ENCODE assay signal across 23 cellular contexts in the genomic region with DNA sequence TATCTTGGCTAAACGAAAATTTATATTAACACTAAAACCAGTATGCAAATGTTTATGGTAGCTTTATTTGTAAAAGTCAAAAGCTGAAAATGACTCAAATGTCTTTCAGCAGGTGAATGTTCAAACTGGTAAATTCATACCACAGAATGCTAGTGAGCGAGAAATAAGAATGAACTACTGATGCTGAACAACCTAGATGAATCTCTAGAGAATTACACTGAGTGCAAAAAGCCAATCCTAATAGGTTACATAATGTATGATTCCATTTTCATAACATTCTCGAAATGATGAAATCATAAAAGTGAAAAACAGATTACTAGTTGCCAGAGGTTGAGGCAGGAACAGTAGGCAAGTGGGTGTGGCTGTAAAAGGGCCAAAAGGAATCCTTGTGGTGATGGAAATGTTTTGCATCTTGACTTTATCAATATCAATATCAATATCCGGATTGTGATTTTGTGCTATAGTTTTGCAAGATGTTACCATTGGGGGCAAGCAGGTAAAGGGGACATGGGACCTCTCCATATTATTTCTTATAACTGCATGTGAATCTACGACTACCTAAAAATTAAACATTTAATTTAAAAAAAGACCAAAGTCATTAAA. TPM values are rescaled to one million over a fixed set of nuclear protein-coding genes. Genes with fewer than 3 reads are reported as not detected.
DNase-seq lines count a peak whose midpoint lies in the region; ATAC-seq and TF ChIP-seq lines count a peak whose summit lies in the region.
"Had no signal": no experiment of that assay in that cellular context is flagged by ENCODE, and none has a peak within 500 bp of the region (broad histone marks: within the 10 kb centered on the region; RNA-seq: fewer than 3 reads in every experiment).

No MANE protein-coding gene starts in this region.

- H3K9me3 Mint-ChIP-seq in natural killer cell (no peaks in the 10 kb centered on the region), type B pancreatic cell (no peaks in the 10 kb centered on the region), progenitor cell of endocrine pancreas (ENCODE audit: low read depth) (no peaks in the 10 kb centered on the region)
- no peaks in the 10 kb centered on the region for H3K9me3 Mint-ChIP-seq in natural killer cell treated with Interleukin-12 subunit alpha and Interleukin-12 subunit beta and Interleukin-15 and Interleukin-18, amount 100 ng/mL, for 72 hours
- H3K9me3 Mint-ChIP-seq: stimulated activated naive B cell treated with anti-CD40 and anti-IgM and Interleukin-4, amounts not matched to agents 10 μg/mL and 1 μg/mL and 100 μg/mL, for 72 hours had no signal

- no peaks in the 10 kb centered on the region for H3K36me3 ChIP-seq in Panc1 (ENCODE audit: control insufficient read depth, insufficient read depth, low read length)
- H3K36me3 ChIP-seq: BLaER1 treated with 17β-estradiol and CSF1 and Interleukin-3, amounts not matched to agents 10 nM and 100 nM; breast epithelium; pancreas; thoracic aorta had no signal

- H3K27ac Mint-ChIP-seq in natural killer cell (peak overlapping the region in 1 of 2 donors; percentile 68), type B pancreatic cell (peak overlapping the region; percentile 34), progenitor cell of endocrine pancreas (no peak overlapping the region)
- H3K27ac Mint-ChIP-seq in natural killer cell treated with Interleukin-12 subunit alpha and Interleukin-12 subunit beta and Interleukin-15 and Interleukin-18, amount 100 ng/mL, for 72 hours, result no peak overlapping the region
- H3K27ac Mint-ChIP-seq: stimulated activated naive B cell treated with anti-CD40 and anti-IgM and Interleukin-4, amounts not matched to agents 10 μg/mL and 1 μg/mL and 100 μg/mL, for 72 hours had no signal

- in situ Hi-C loops in Panc1 (cut with HindIII; ENCODE audit: low pct_unique_long_range_greater_than_20kb, low sequenced_read_pairs), result no loop called here
- in situ Hi-C loops in KBM-7 (cut with MboI; ENCODE audit: low pct_unique_long_range_greater_than_20kb, low sequenced_read_pairs), result loop anchor here (25.0 kb wide), 1 partner anchor 292 kb away; no protein-coding TSS in a partner anchor

- no peak for TF ChIP-seq CTCF in natural killer cell (IDR thresholded peaks at IDR 0.05)
- TF ChIP-seq CTCF in Panc1 (IDR thresholded peaks at IDR 0.05), result no peak
- TF ChIP-seq CTCF in type B pancreatic cell (conservative IDR thresholded peaks at IDR 0.05), result no peak
- TF ChIP-seq CTCF in progenitor cell of endocrine pancreas (IDR thresholded peaks at IDR 0.05; ENCODE audit: unreplicated experiment), result no peak
- TF ChIP-seq CTCF in dorsolateral prefrontal cortex (IDR thresholded peaks at IDR 0.05 in 54 of 56, conservative IDR thresholded peaks at IDR 0.05 in 2 of 56; ENCODE audit: low read depth in 1 of 56, partially characterized antibody in 56 of 56), result no peak

- ATAC-seq in natural killer cell (no peak), HG03095 (IDR thresholded peaks at IDR 0.05; ENCODE audit: unreplicated experiment) (peak; percentile 41), Panc1 (no peak)
- no peak for ATAC-seq in natural killer cell treated with Interleukin-12 subunit alpha and Interleukin-12 subunit beta and Interleukin-15 and Interleukin-18, amount 100 ng/mL, for 72 hours
- ATAC-seq: left cardiac atrium; pancreas; Right ventricle myocardium inferior; sciatic nerve; stimulated activated naive B cell treated with anti-CD40 and anti-IgM and Interleukin-4, amounts not matched to agents 10 μg/mL and 1 μg/mL and 100 μg/mL, for 72 hours had no signal

- CTCF ChIA-PET in Panc1 (lab: Charles Lee), result no interaction called here

- peak overlapping the region; percentile 97 for H3K27ac ChIP-seq in Panc1 (ENCODE audit: low read length)
- no peak overlapping the region for H3K27ac ChIP-seq in dorsolateral prefrontal cortex
- H3K27ac ChIP-seq: breast epithelium, coronary artery, pancreas, thoracic aorta had no signal

- BruUV-seq in Panc1 (replicated peaks; lab: Mats Ljungman, UMichigan), result no TSS peak

- DNase-seq in natural killer cell (no peak), Panc1 (ENCODE audit: low read depth, low spot score) (no peak), type B pancreatic cell (ENCODE audit: extremely low spot score, unreplicated experiment) (no peak), KBM-7 (no peak), progenitor cell of endocrine pancreas (ENCODE audit: low spot score, unreplicated experiment) (no peak), dorsolateral prefrontal cortex (no peak)
- DNase-seq in natural killer cell treated with Interleukin-12 subunit alpha and Interleukin-12 subunit beta and Interleukin-15 and Interleukin-18, amount 100 ng/mL, for 72 hours (ENCODE audit: low spot score), result no peak
- DNase-seq: HFFc6; left cardiac atrium; mesenchymal stem cell; NCI-H1417 treated with DMSO at 0.1 percent for 48 hours; NCI-H2107; NCI-H510A treated with DMSO at 0.1 percent for 48 hours; pancreas; stimulated activated naive B cell treated with anti-CD40 and anti-IgM and Interleukin-4, amounts not matched to agents 10 μg/mL and 1 μg/mL and 100 μg/mL, for 72 hours had no signal

- H3K27me3 Mint-ChIP-seq in natural killer cell (ENCODE audit: low read depth in 2 of 2), result peaks cover 44 to 61% of the 10 kb centered on the region in 2 donors
- H3K27me3 Mint-ChIP-seq in natural killer cell treated with Interleukin-12 subunit alpha and Interleukin-12 subunit beta and Interleukin-15 and Interleukin-18, amount 100 ng/mL, for 72 hours, result peaks cover 35 to 51% of the 10 kb centered on the region in 2 donors
- H3K27me3 Mint-ChIP-seq in type B pancreatic cell, result peaks cover 12% of the 10 kb centered on the region
- H3K27me3 Mint-ChIP-seq in progenitor cell of endocrine pancreas, result peaks cover 3% of the 10 kb centered on the region

- no peaks in the 10 kb centered on the region for H3K9me3 ChIP-seq in Panc1 (ENCODE audit: control insufficient read depth, insufficient read depth, low read depth, low read length)
- H3K9me3 ChIP-seq: breast epithelium, pancreas, thoracic aorta had no signal

- H3K27me3 ChIP-seq in Panc1 (ENCODE audit: control insufficient read depth, insufficient read depth, low read length) (no peaks in the 10 kb centered on the region), dorsolateral prefrontal cortex (no peaks in the 10 kb centered on the region)
- H3K27me3 ChIP-seq: breast epithelium had no signal

- H3K4me3 ChIP-seq in Panc1 (ENCODE audit: low read depth in 2 of 2, low read length in 2 of 2) (no peak overlapping the region), dorsolateral prefrontal cortex (no peak overlapping the region)
- H3K4me3 ChIP-seq: BLaER1 treated with 17β-estradiol and CSF1 and Interleukin-3, amounts not matched to agents 10 nM and 100 nM; breast epithelium; coronary artery; pancreas; thoracic aorta had no signal

- peaks cover 35% of the 10 kb centered on the region for H3K4me1 ChIP-seq in Panc1 (ENCODE audit: control insufficient read depth, insufficient read depth, low read length)
- H3K4me1 ChIP-seq: breast epithelium had no signal

- peak overlapping the region; percentile 14 for H3K4me3 Mint-ChIP-seq in natural killer cell
- no peak overlapping the region for H3K4me3 Mint-ChIP-seq in natural killer cell treated with Interleukin-12 subunit alpha and Interleukin-12 subunit beta and Interleukin-15 and Interleukin-18, amount 100 ng/mL, for 72 hours
- peak overlapping the region; percentile 56 for H3K4me3 Mint-ChIP-seq in type B pancreatic cell
- H3K4me3 Mint-ChIP-seq in progenitor cell of endocrine pancreas (ENCODE audit: low read depth), result no peak overlapping the region
- H3K4me3 Mint-ChIP-seq: HFFc6; stimulated activated naive B cell treated with anti-CD40 and anti-IgM and Interleukin-4, amounts not matched to agents 10 μg/mL and 1 μg/mL and 100 μg/mL, for 72 hours had no signal

- intact Hi-C loops in natural killer cell (cut with micrococcal nuclease), result no loop called here
- intact Hi-C loops in Panc1 (cut with micrococcal nuclease; ENCODE audit: unreplicated experiment), result no loop called here
- intact Hi-C loops in dorsolateral prefrontal cortex (cut with DNase I), result no loop called here

- peaks cover 19% of the 10 kb centered on the region for H3K36me3 Mint-ChIP-seq in natural killer cell
- peaks cover 4% of the 10 kb centered on the region for H3K36me3 Mint-ChIP-seq in natural killer cell treated with Interleukin-12 subunit alpha and Interleukin-12 subunit beta and Interleukin-15 and Interleukin-18, amount 100 ng/mL, for 72 hours
- peaks cover 5% of the 10 kb centered on the region for H3K36me3 Mint-ChIP-seq in type B pancreatic cell
- H3K36me3 Mint-ChIP-seq in progenitor cell of endocrine pancreas (ENCODE audit: insufficient read depth), result no peaks in the 10 kb centered on the region

- POLR2A ChIA-PET in Panc1 (lab: Charles Lee), result no interaction called here

- H3K4me1 Mint-ChIP-seq in natural killer cell, result peaks cover 48 to 59% of the 10 kb centered on the region in 2 donors
- peaks cover 33 to 36% of the 10 kb centered on the region in 2 donors for H3K4me1 Mint-ChIP-seq in natural killer cell treated with Interleukin-12 subunit alpha and Interleukin-12 subunit beta and Interleukin-15 and Interleukin-18, amount 100 ng/mL, for 72 hours (ENCODE audit: low read depth in 2 of 2)
- peaks cover 38% of the 10 kb centered on the region for H3K4me1 Mint-ChIP-seq in type B pancreatic cell (ENCODE audit: unreplicated experiment)
- H3K4me1 Mint-ChIP-seq in progenitor cell of endocrine pancreas (ENCODE audit: low read depth), result peaks cover 37% of the 10 kb centered on the region

RNA-seq across cellular contexts. Expression of a gene that starts 26.1 kb away (rescaled TPM):
- under 1 TPM; 0.23 to 0.29 (median 0.28) TPM for total RNA-seq in natural killer cell
- total RNA-seq in natural killer cell treated with Interleukin-12 subunit alpha and Interleukin-12 subunit beta and Interleukin-15 and Interleukin-18, amount 100 ng/mL, for 72 hours, result under 1 TPM; 0.19 to 0.28 TPM
- total RNA-seq in Panc1 (2021; ENCODE audit: unreplicated experiment), result 0.39 TPM
- polyA plus RNA-seq in Panc1 (2012; ENCODE audit: insufficient read length), result 0.29 TPM
- total RNA-seq in type B pancreatic cell (ENCODE audit: low replicate concordance), result 0.68 and 2.2 TPM in 2 replicates
- total RNA-seq in progenitor cell of endocrine pancreas, result 0.91 and 1.4 TPM in 2 replicates
- total RNA-seq in dorsolateral prefrontal cortex, result 1 to 10 TPM in 21 of 120 experiments, under 1 TPM in 96, not detected in 3; 0.16 to 1.7 (median 0.59) TPM
- total RNA-seq: G401 had no signal

RNA-seq across cellular contexts. Expression of a gene that starts 55.3 kb away (rescaled TPM):
- total RNA-seq in natural killer cell, result 10 to 100 TPM; 19.3 to 33.6 (median 25.1) TPM
- total RNA-seq in natural killer cell treated with Interleukin-12 subunit alpha and Interleukin-12 subunit beta and Interleukin-15 and Interleukin-18, amount 100 ng/mL, for 72 hours, result 10 to 100 TPM; 49.1 to 74.0 TPM
- total RNA-seq in Panc1 (2021; ENCODE audit: unreplicated experiment), result 53.0 TPM
- polyA plus RNA-seq in Panc1 (2012; ENCODE audit: insufficient read length), result 42.6 TPM
- 49.2 and 78.0 TPM in 2 replicates for total RNA-seq in type B pancreatic cell (ENCODE audit: low replicate concordance)
- total RNA-seq in progenitor cell of endocrine pancreas, result 91.8 and 97.3 TPM in 2 replicates
- total RNA-seq in dorsolateral prefrontal cortex, result 10 to 100 TPM; 31.7 to 61.4 (median 42.6) TPM

Comparison
In these comparisons a context has a peak if more than half of its experiments do, and no peak if none do; other contexts are left out.
1. H3K4me3 Mint-ChIP-seq: peak in natural killer cell (single experiment) and type B pancreatic cell (single experiment); none in natural killer cell treated with Interleukin-12 subunit alpha and Interleukin-12 subunit beta and Interleukin-15 and Interleukin-18, amount 100 ng/mL, for 72 hours (single experiment) and progenitor cell of endocrine pancreas (single experiment).